8 cellular contexts compared by ENCODE assay signal in the genomic region with DNA sequence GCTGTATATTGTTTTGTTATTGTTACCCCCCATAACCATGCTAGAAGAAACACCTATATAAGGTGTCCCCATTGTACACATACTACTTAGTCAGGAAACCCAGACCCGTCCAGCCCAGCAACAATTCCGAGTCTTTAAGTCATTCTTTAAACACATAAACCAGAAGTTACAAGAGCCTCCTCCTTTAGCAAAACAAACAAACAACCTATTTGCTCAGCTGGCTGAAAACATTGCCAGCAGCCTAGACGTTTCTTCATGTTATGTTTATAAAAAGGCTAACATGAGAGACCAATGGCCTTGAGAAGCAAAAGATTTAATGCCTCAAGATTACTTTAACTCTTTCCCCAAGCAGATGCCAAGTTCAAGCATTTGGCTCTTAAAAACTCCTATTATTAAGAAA. TPM values are rescaled to one million over a fixed set of nuclear protein-coding genes. Genes with fewer than 3 reads are reported as not detected.
DNase-seq lines count a peak whose midpoint lies in the region; ATAC-seq and TF ChIP-seq lines count a peak whose summit lies in the region.

No MANE protein-coding gene starts in this region.

- H4K20me1 ChIP-seq in BLaER1 treated with 17β-estradiol and CSF1 and Interleukin-3, amounts not matched to agents 10 nM and 100 nM: peaks cover 11 to 34% (median 24%) of the 10 kb centered on the region in 11 experiments; a peak in 18 of 22 replicates

- no peaks in the 10 kb centered on the region for H3K27me3 ChIP-seq in BLaER1 treated with 17β-estradiol and CSF1 and Interleukin-3, amounts not matched to agents 10 nM and 100 nM

- peak overlapping the region; percentile 14 for H3K27ac Mint-ChIP-seq in chondrocyte (ENCODE audit: unreplicated experiment)
- H3K27ac Mint-ChIP-seq in nephron progenitor cell: no peak overlapping the region

- peaks cover 39 to 61% (median 50%) of the 10 kb centered on the region in 10 experiments for H3K4me1 ChIP-seq in BLaER1 treated with 17β-estradiol and CSF1 and Interleukin-3, amounts not matched to agents 10 nM and 100 nM

- H3K36me3 ChIP-seq in BLaER1 treated with 17β-estradiol and CSF1 and Interleukin-3, amounts not matched to agents 10 nM and 100 nM: peaks cover 0 to 17% (median 8%) of the 10 kb centered on the region in 11 experiments; a peak in 12 of 22 replicates

- no peak for TF ChIP-seq CTCF in LNCaP clone FGC (IDR thresholded peaks at IDR 0.05; ENCODE audit: control insufficient read depth, extremely low read depth, insufficient read depth)
- no peak for TF ChIP-seq CTCF in chondrocyte (IDR thresholded peaks at IDR 0.05)
- no peak for TF ChIP-seq CTCF in nephron progenitor cell (IDR thresholded peaks at IDR 0.05)

- H3K9me3 Mint-ChIP-seq in chondrocyte (ENCODE audit: low read depth) (no peaks in the 10 kb centered on the region), nephron progenitor cell (peaks cover 20% of the 10 kb centered on the region)

- H3K4me2 ChIP-seq in BLaER1 treated with 17β-estradiol and CSF1 and Interleukin-3, amounts not matched to agents 10 nM and 100 nM: peak overlapping the region in 10 of 11 experiments; percentile 29 to 99 (median 96); a peak in 10 of 22 replicates

- H3K9ac ChIP-seq in BLaER1 treated with 17β-estradiol and CSF1 and Interleukin-3, amounts not matched to agents 10 nM and 100 nM: 0 out of 22 replicates have a peak overlapping the region, but pooled peaks of 1 of the 11 experiments have one; percentile 90

- peaks cover 14 to 33% (median 20%) of the 10 kb centered on the region in 11 experiments; a peak in 21 of 22 replicates for H3K9me3 ChIP-seq in BLaER1 treated with 17β-estradiol and CSF1 and Interleukin-3, amounts not matched to agents 10 nM and 100 nM (replicated peaks in 1 of 11)

- DNase-seq in LNCaP clone FGC (ENCODE audit: low read depth) (peak; percentile 95), chondrocyte (ENCODE audit: low spot score) (no peak), nephron progenitor cell (no peak), left colon (no peak), nucleus accumbens (lab: John Stamatoyannopoulos, UW) (no peak)

- TF ChIP-seq POLR2A in GM18505 (IDR thresholded peaks at IDR 0.05; ENCODE audit: borderline replicate concordance, extremely low read depth, insufficient read depth, insufficient read length): no peak

- intact Hi-C loops in left colon (cut with DNase I, micrococcal nuclease): no loop called here

- peak overlapping the region; percentile 42 for H3K4me3 Mint-ChIP-seq in chondrocyte (ENCODE audit: unreplicated experiment)
- H3K4me3 Mint-ChIP-seq in nephron progenitor cell: peak overlapping the region; percentile 73

- H3K4me1 Mint-ChIP-seq in chondrocyte (ENCODE audit: low read depth) (peaks cover 57% of the 10 kb centered on the region), nephron progenitor cell (peaks cover 55% of the 10 kb centered on the region)

- no peaks in the 10 kb centered on the region for H3K36me3 Mint-ChIP-seq in chondrocyte (ENCODE audit: low read depth)
- peaks cover 12% of the 10 kb centered on the region for H3K36me3 Mint-ChIP-seq in nephron progenitor cell (ENCODE audit: low read depth)

- peak overlapping the region in 4 of 11 experiments; percentile 84 to 95 (median 89); a peak in 5 of 22 replicates for H3K27ac ChIP-seq in BLaER1 treated with 17β-estradiol and CSF1 and Interleukin-3, amounts not matched to agents 10 nM and 100 nM

- ATAC-seq in HG03460 (IDR thresholded peaks at IDR 0.05; ENCODE audit: unreplicated experiment): no peak
- no peak for ATAC-seq in left colon
- no peak for ATAC-seq in GM18505 (IDR thresholded peaks at IDR 0.05; ENCODE audit: unreplicated experiment)

- no peaks in the 10 kb centered on the region for H3K27me3 Mint-ChIP-seq in chondrocyte (ENCODE audit: low read depth)
- H3K27me3 Mint-ChIP-seq in nephron progenitor cell (ENCODE audit: low read depth, poor library complexity): peaks cover 12% of the 10 kb centered on the region

- peak overlapping the region; percentile 87 to 100 (median 99); a peak in 13 of 20 replicates for H3K4me3 ChIP-seq in BLaER1 treated with 17β-estradiol and CSF1 and Interleukin-3, amounts not matched to agents 10 nM and 100 nM
- H3K4me3 ChIP-seq in LNCaP clone FGC (ENCODE audit: low read depth, low read length): peak overlapping the region; percentile 97

RNA-seq across cellular contexts. Expression of a gene that starts 1.4 kb away (rescaled TPM):
- total RNA-seq in chondrocyte: 34.8 to 51.6 TPM (median 44.0 TPM) in 3 replicates
- total RNA-seq in left colon: 10 to 100 TPM; 25.9 to 29.7 TPM

RNA-seq across cellular contexts. Expression of a gene that starts 1.4 kb away (rescaled TPM):
- total RNA-seq in chondrocyte (12.4 to 18.0 TPM (median 15.6 TPM) in 3 replicates), left colon (10 to 100 TPM; 14.3 to 16.4 TPM)
